In genomic region chr6:143872211-143872610, GRCh38 we compare ENCODE assay signal across 10 cellular contexts. TPM values are rescaled to one million over a fixed set of nuclear protein-coding genes. Genes with fewer than 3 reads are reported as not detected.
DNase-seq lines count a peak whose midpoint lies in the region; ATAC-seq lines count a peak whose summit lies in the region.
"Had no signal": no experiment of that assay in that cellular context is flagged by ENCODE, and none has a peak within 500 bp of the region (broad histone marks: within the 10 kb centered on the region; RNA-seq: fewer than 3 reads in every experiment).

No MANE protein-coding gene starts in this region.

- no peak overlapping the region for H2AFZ ChIP-seq in neuronal stem cell (ENCODE audit: low read length)

- no peak overlapping the region for H2BK5ac ChIP-seq in neuronal stem cell (ENCODE audit: low read length)

- no peak overlapping the region for H3K4me2 ChIP-seq in neuronal stem cell (ENCODE audit: insufficient read depth, low read length, poor library complexity, severe bottlenecking)

- no peak overlapping the region for H2BK120ac ChIP-seq in neuronal stem cell (ENCODE audit: low read depth, low read length)

- no peaks in the 10 kb centered on the region for H3K27me3 ChIP-seq in neuronal stem cell (ENCODE audit: control insufficient read depth in 3 of 3, insufficient read depth in 3 of 3, low read depth in 1 of 3, low read length in 3 of 3)

- no peak overlapping the region for H4K8ac ChIP-seq in neuronal stem cell (ENCODE audit: low read depth, low read length)

- H3K18ac ChIP-seq in neuronal stem cell (ENCODE audit: low read length), result no peak overlapping the region

- H3K27ac Mint-ChIP-seq in memory B cell, result peak overlapping the region; percentile 78

- H3K4me3 ChIP-seq in neuronal stem cell (ENCODE audit: low read length in 2 of 2), result no peak overlapping the region

- H3K9me3 ChIP-seq in neuronal stem cell (replicated peaks in 1 of 2; ENCODE audit: control insufficient read depth in 2 of 2, insufficient read depth in 1 of 2, low read depth in 1 of 2, low read length in 2 of 2), result peaks cover 0 to 4% of the 10 kb centered on the region in 2 donors

- H3K36me3 Mint-ChIP-seq in memory B cell, result peaks cover 8% of the 10 kb centered on the region

- H3K9me3 Mint-ChIP-seq in memory B cell, result peaks cover 6% of the 10 kb centered on the region

- no peak overlapping the region for H2BK15ac ChIP-seq in neuronal stem cell (ENCODE audit: low read length)

- H3K4me1 ChIP-seq in neuronal stem cell (ENCODE audit: control insufficient read depth in 2 of 2, insufficient read depth in 1 of 2, low read depth in 1 of 2, low read length in 2 of 2), result no peaks in the 10 kb centered on the region

- H3K27me3 Mint-ChIP-seq in memory B cell, result no peaks in the 10 kb centered on the region

- H3K79me1 ChIP-seq in neuronal stem cell (ENCODE audit: low read depth, low read length), result no peaks in the 10 kb centered on the region

- DNase-seq in HT1080 (ENCODE audit: low read depth) (peak; percentile 8), memory B cell (ENCODE audit: low spot score in 2 of 2) (no peak), neuronal stem cell (ENCODE audit: low spot score) (no peak), HuH-7.5 (ENCODE audit: low spot score) (no peak), NK-92 (lab: John Stamatoyannopoulos, UW; ENCODE audit: unreplicated experiment) (no peak)
- no peak for DNase-seq in stimulated activated CD4-positive, alpha-beta T cell treated with anti-CD3 and anti-CD28 coated beads, Interleukin-2, amount 100 ng/mL, for 24 hours

- ATAC-seq in GM18907 (IDR thresholded peaks at IDR 0.05; ENCODE audit: unreplicated experiment) (peak; percentile 95), GM21825 (IDR thresholded peaks at IDR 0.05; ENCODE audit: unreplicated experiment) (peak; percentile 97), memory B cell (ENCODE audit: low read depth) (no peak)

- H3K36me3 ChIP-seq in neuronal stem cell (replicated peaks in 1 of 2; ENCODE audit: control insufficient read depth in 2 of 2, insufficient read depth in 2 of 2, low read length in 2 of 2), result no peaks in the 10 kb centered on the region

- H2AK5ac ChIP-seq in neuronal stem cell (ENCODE audit: low read depth, low read length), result no peak overlapping the region

- H3K4me1 Mint-ChIP-seq in memory B cell, result peaks cover 2% of the 10 kb centered on the region

- WGBS in neuronal stem cell (ENCODE audit: extremely low coverage in 2 of 2, insufficient read length in 2 of 2, insufficient replicate concordance in 1 of 2), 2 donors, result no CpG with 5 or more reads among the region's 2 CpGs

- no peak overlapping the region for H3K4me3 Mint-ChIP-seq in memory B cell

- H4K91ac ChIP-seq in neuronal stem cell (ENCODE audit: low read depth, low read length, poor library complexity), result no peak overlapping the region

- H3K4ac ChIP-seq in neuronal stem cell (ENCODE audit: low read length), result no peak overlapping the region

- H3K9ac ChIP-seq in neuronal stem cell (ENCODE audit: low read depth, low read length, poor library complexity), result no peak overlapping the region

- H2BK12ac ChIP-seq in neuronal stem cell (ENCODE audit: low read length), result no peak overlapping the region

- H3K23ac ChIP-seq in neuronal stem cell (ENCODE audit: low read depth, low read length, poor library complexity), result no peak overlapping the region

- no peak overlapping the region for H3K14ac ChIP-seq in neuronal stem cell (ENCODE audit: low read length)

- no peak overlapping the region for H3K27ac ChIP-seq in neuronal stem cell (replicated peaks; ENCODE audit: low read length)

RNA-seq across cellular contexts. Expression of gene ZC2HC1B, which starts 7.9 kb away (rescaled TPM):
- total RNA-seq in HT1080 (2014; rRNA removed; shearing (Covaris generic)), result not detected in 2 replicates
- not detected in 2 replicates for polyA plus RNA-seq in HT1080 (2015; cell fraction: cytosol; rRNA removed)
- polyA plus RNA-seq in HT1080 (2015; cell fraction: nucleus; rRNA removed), result not detected in 2 replicates
- not detected for polyA plus RNA-seq in neuronal stem cell (2013, experiment 1 of 2)
- polyA plus RNA-seq in neuronal stem cell (2013, experiment 2 of 2), result not detected
- total RNA-seq: liver; T-helper 2 cell treated with Interferon-gamma antibody and Interleukin-4, amounts not matched to agents 100 ng/mL and 5 ng/mL, for 36 hours had no signal
- polyA plus RNA-seq: liver had no signal

RNA-seq across cellular contexts. Expression of gene LTV1, which starts 29.1 kb away (rescaled TPM):
- 44.3 and 48.9 TPM in 2 replicates for total RNA-seq in HT1080 (2014; rRNA removed; shearing (Covaris generic))
- 34.1 and 39.4 TPM in 2 replicates for polyA plus RNA-seq in HT1080 (2015; cell fraction: cytosol; rRNA removed)
- 28.7 and 36.3 TPM in 2 replicates for polyA plus RNA-seq in HT1080 (2015; cell fraction: nucleus; rRNA removed)
- polyA plus RNA-seq in neuronal stem cell (2013, experiment 1 of 2), result 27.0 TPM
- 27.2 TPM for polyA plus RNA-seq in neuronal stem cell (2013, experiment 2 of 2)
